Comparison of ENCODE assay signal across 32 cellular contexts in genomic region chr22:45932066-45932465, GRCh38. TPM values are rescaled to one million over a fixed set of nuclear protein-coding genes. Genes with fewer than 3 reads are reported as not detected.
DNase-seq lines count a peak whose midpoint lies in the region; ATAC-seq, FAIRE-seq and TF ChIP-seq lines count a peak whose summit lies in the region.
"Had no signal": no experiment of that assay in that cellular context is flagged by ENCODE, and none has a peak within 500 bp of the region (broad histone marks: within the 10 kb centered on the region; RNA-seq: fewer than 3 reads in every experiment).

No MANE protein-coding gene starts in this region.

- H3K27me3 ChIP-seq in BLaER1 treated with 17β-estradiol and CSF1 and Interleukin-3, amounts not matched to agents 10 nM and 100 nM = peaks cover 13 to 44% (median 40%) of the 10 kb centered on the region in 11 experiments
- H3K27me3 ChIP-seq in astrocyte (ENCODE audit: insufficient read depth, low read length) (no peaks in the 10 kb centered on the region), osteoblast (ENCODE audit: insufficient read depth, low read length) (peaks cover 2% of the 10 kb centered on the region)
- H3K27me3 ChIP-seq: testis, vagina had no signal

- H3K79me2 ChIP-seq in astrocyte (ENCODE audit: insufficient read depth, low read length) = peaks cover 58% of the 10 kb centered on the region
- no peaks in the 10 kb centered on the region for H3K79me2 ChIP-seq in osteoblast (ENCODE audit: insufficient read depth, low read length)

- no peak overlapping the region for H3K4me3 ChIP-seq in BLaER1 treated with 17β-estradiol and CSF1 and Interleukin-3, amounts not matched to agents 10 nM and 100 nM
- H3K4me3 ChIP-seq in astrocyte (ENCODE audit: insufficient read depth, low read depth, low read length) = no peak overlapping the region
- H3K4me3 ChIP-seq in osteoblast (ENCODE audit: insufficient read depth, low read length) = no peak overlapping the region
- H3K4me3 ChIP-seq: gastroesophageal sphincter, SK-N-MC, spleen, testis, vagina had no signal

- H2AFZ ChIP-seq in astrocyte (ENCODE audit: low read depth, low read length) (no peak overlapping the region), osteoblast (ENCODE audit: low read length) (no peak overlapping the region)

- H3K4me1 ChIP-seq in BLaER1 treated with 17β-estradiol and CSF1 and Interleukin-3, amounts not matched to agents 10 nM and 100 nM = peaks cover 11 to 52% (median 46%) of the 10 kb centered on the region in 10 experiments
- H3K4me1 ChIP-seq in astrocyte (ENCODE audit: insufficient read depth, low read length) = peaks cover 43% of the 10 kb centered on the region
- peaks cover 26% of the 10 kb centered on the region for H3K4me1 ChIP-seq in osteoblast (ENCODE audit: insufficient read depth, low read length)
- H3K4me1 ChIP-seq: spleen, testis had no signal

- H3K36me3 ChIP-seq in BLaER1 treated with 17β-estradiol and CSF1 and Interleukin-3, amounts not matched to agents 10 nM and 100 nM = no peaks in the 10 kb centered on the region
- no peaks in the 10 kb centered on the region for H3K36me3 ChIP-seq in astrocyte (ENCODE audit: insufficient read depth, low read length)
- H3K36me3 ChIP-seq in osteoblast (ENCODE audit: insufficient read depth, low read length) = no peaks in the 10 kb centered on the region
- H3K36me3 ChIP-seq: gastroesophageal sphincter, spleen, vagina, WERI-Rb-1 had no signal

- H3K9me3 ChIP-seq in BLaER1 treated with 17β-estradiol and CSF1 and Interleukin-3, amounts not matched to agents 10 nM and 100 nM (replicated peaks in 1 of 11) = no peaks in the 10 kb centered on the region
- no peaks in the 10 kb centered on the region for H3K9me3 ChIP-seq in astrocyte (ENCODE audit: insufficient read depth, low read depth, low read length)
- no peaks in the 10 kb centered on the region for H3K9me3 ChIP-seq in osteoblast (ENCODE audit: low read depth, low read length)
- H3K9me3 ChIP-seq: gastroesophageal sphincter, spleen, testis, vagina had no signal

- peaks cover 14% of the 10 kb centered on the region for H3K4me1 Mint-ChIP-seq in astrocyte (ENCODE audit: low read depth, unreplicated experiment)
- no peaks in the 10 kb centered on the region for H3K4me1 Mint-ChIP-seq in activated CD8-positive, alpha-beta T cell treated with anti-CD3 and anti-CD28 coated beads, Interleukin-2, amount 10 ng/mL, durations not matched to agents 7 days and 5 days (ENCODE audit: low read depth)
- H3K4me1 Mint-ChIP-seq: activated naive CD8-positive, alpha-beta T cell treated with anti-CD3 and anti-CD28 coated beads for 36 hours; CD14-positive monocyte; T-helper 17 cell had no signal

- CTCF ChIA-PET in activated CD8-positive, alpha-beta T cell treated with anti-CD3 and anti-CD28 coated beads, Interleukin-2, amount 10 ng/mL, durations not matched to agents 7 days and 5 days (lab: Charles Lee) = no interaction called here

- no peaks in the 10 kb centered on the region for H3K9me3 Mint-ChIP-seq in astrocyte (ENCODE audit: unreplicated experiment)
- H3K9me3 Mint-ChIP-seq in activated CD8-positive, alpha-beta T cell treated with anti-CD3 and anti-CD28 coated beads, Interleukin-2, amount 10 ng/mL, durations not matched to agents 7 days and 5 days (ENCODE audit: insufficient read depth) = no peaks in the 10 kb centered on the region
- H3K9me3 Mint-ChIP-seq: activated naive CD8-positive, alpha-beta T cell treated with anti-CD3 and anti-CD28 coated beads for 36 hours; activated T-helper 2 cell treated with anti-CD3 and anti-CD28 coated beads, Interferon-gamma antibody, Interleukin-2, Interleukin-4, amounts not matched to agents 10 μg/mL and 5 μg/mL and 100 μg/mL, durations not matched to agents 14 hours and 24 hours and 36 hours; brain had no signal

- FAIRE-seq in astrocyte (lab: Jason Lieb, UNC) = peak; percentile 52
- FAIRE-seq: keratinocyte had no signal

- H3K27ac ChIP-seq in BLaER1 treated with 17β-estradiol and CSF1 and Interleukin-3, amounts not matched to agents 10 nM and 100 nM = no peak overlapping the region
- H3K27ac ChIP-seq in astrocyte (ENCODE audit: low read depth, low read length) = no peak overlapping the region
- no peak overlapping the region for H3K27ac ChIP-seq in osteoblast (ENCODE audit: low read depth, low read length)
- H3K27ac ChIP-seq: gastroesophageal sphincter, SK-N-MC, spleen, testis, vagina, WERI-Rb-1 had no signal

- H3K36me3 Mint-ChIP-seq in astrocyte (ENCODE audit: low read depth, unreplicated experiment) = no peaks in the 10 kb centered on the region
- H3K36me3 Mint-ChIP-seq in activated CD8-positive, alpha-beta T cell treated with anti-CD3 and anti-CD28 coated beads, Interleukin-2, amount 10 ng/mL, durations not matched to agents 7 days and 5 days (ENCODE audit: low read depth) = no peaks in the 10 kb centered on the region
- H3K36me3 Mint-ChIP-seq: activated naive CD8-positive, alpha-beta T cell treated with anti-CD3 and anti-CD28 coated beads for 36 hours; brain; CD14-positive monocyte; naive thymus-derived CD8-positive, alpha-beta T cell had no signal

- H3K9ac ChIP-seq in BLaER1 treated with 17β-estradiol and CSF1 and Interleukin-3, amounts not matched to agents 10 nM and 100 nM = no peak overlapping the region
- H3K9ac ChIP-seq in astrocyte (ENCODE audit: low read length) = no peak overlapping the region

- peaks cover 15% of the 10 kb centered on the region for H3K27me3 Mint-ChIP-seq in astrocyte (ENCODE audit: low read depth, unreplicated experiment)
- H3K27me3 Mint-ChIP-seq in activated CD8-positive, alpha-beta T cell treated with anti-CD3 and anti-CD28 coated beads, Interleukin-2, amount 10 ng/mL, durations not matched to agents 7 days and 5 days (ENCODE audit: low read depth) = peaks cover 5% of the 10 kb centered on the region

- ATAC-seq in activated CD8-positive, alpha-beta T cell treated with anti-CD3 and anti-CD28 coated beads, Interleukin-2, amount 10 ng/mL, durations not matched to agents 7 days and 5 days = no peak
- ATAC-seq in GM19455 (IDR thresholded peaks at IDR 0.05; ENCODE audit: unreplicated experiment) (no peak), HG02759 (IDR thresholded peaks at IDR 0.05; ENCODE audit: unreplicated experiment) (no peak)
- ATAC-seq: esophagus mucosa; gastroesophageal sphincter; naive thymus-derived CD8-positive, alpha-beta T cell; T-helper 17 cell had no signal

- H3K27ac Mint-ChIP-seq in astrocyte (ENCODE audit: unreplicated experiment) = no peak overlapping the region
- no peak overlapping the region for H3K27ac Mint-ChIP-seq in activated CD8-positive, alpha-beta T cell treated with anti-CD3 and anti-CD28 coated beads, Interleukin-2, amount 10 ng/mL, durations not matched to agents 7 days and 5 days
- H3K27ac Mint-ChIP-seq: activated naive CD8-positive, alpha-beta T cell treated with anti-CD3 and anti-CD28 coated beads for 36 hours; activated T-helper 2 cell treated with anti-CD3 and anti-CD28 coated beads, Interferon-gamma antibody, Interleukin-2, Interleukin-4, amounts not matched to agents 10 μg/mL and 5 μg/mL and 100 μg/mL, durations not matched to agents 14 hours and 24 hours and 36 hours; T-helper 17 cell had no signal

- TF ChIP-seq CTCF in astrocyte (IDR thresholded peaks at IDR 0.05; ENCODE audit: insufficient read depth, low read depth, low read length) (no peak), osteoblast (IDR thresholded peaks at IDR 0.05; ENCODE audit: extremely low read depth, low read depth, low read length) (no peak)

- POLR2A ChIA-PET in activated CD8-positive, alpha-beta T cell treated with anti-CD3 and anti-CD28 coated beads, Interleukin-2, amount 10 ng/mL, durations not matched to agents 7 days and 5 days (lab: Charles Lee) = interaction anchor here (0.7 kb wide), 1 partner anchor 11 kb away, joined by 3 read pairs; no protein-coding TSS in a partner anchor

- DNase-seq in LHCN-M2 (ENCODE audit: low read depth) = peak; percentile 20
- peak; percentile 44 for DNase-seq in astrocyte (ENCODE audit: low read depth)
- DNase-seq in osteoblast (ENCODE audit: insufficient read length, low spot score, missing footprints) = peak; percentile 97
- DNase-seq in activated CD8-positive, alpha-beta T cell treated with anti-CD3 and anti-CD28 coated beads, Interleukin-2, amount 10 ng/mL, durations not matched to agents 7 days and 5 days = no peak
- no peak for DNase-seq in UCSD-AML1 (lab: John Stamatoyannopoulos, UW; ENCODE audit: unreplicated experiment)
- DNase-seq: activated CD4-positive, alpha-beta T cell treated with anti-CD3 and anti-CD28 coated beads, Interleukin-2, amount 50 U/mL, for 48 hours; activated CD8-positive, alpha-beta memory T cell treated with anti-CD3 and anti-CD28 coated beads, Interleukin-2, amount 50 U/mL, for 48 hours; activated naive CD8-positive, alpha-beta T cell treated with anti-CD3 and anti-CD28 coated beads for 36 hours; KBM-7; midbrain; MV-4-11; naive thymus-derived CD8-positive, alpha-beta T cell; NCI-H187; NCI-H526; retina; spleen; stimulated activated CD4-positive, alpha-beta T cell treated with anti-CD3 and anti-CD28 coated beads, Interleukin-4, amount 100 ng/mL, for 1 hour; stimulated activated naive CD4-positive, alpha-beta T cell; T-helper 17 cell; testis; WERI-Rb-1 had no signal

- peak overlapping the region; percentile 26 to 63 (median 40); a peak in 20 of 22 replicates for H3K4me2 ChIP-seq in BLaER1 treated with 17β-estradiol and CSF1 and Interleukin-3, amounts not matched to agents 10 nM and 100 nM
- H3K4me2 ChIP-seq in astrocyte (ENCODE audit: low read length) = peak overlapping the region; percentile 14
- H3K4me2 ChIP-seq in osteoblast (ENCODE audit: insufficient read depth, low read length) = no peak overlapping the region

- H3K4me3 Mint-ChIP-seq in astrocyte (ENCODE audit: unreplicated experiment) = no peak overlapping the region
- no peak overlapping the region for H3K4me3 Mint-ChIP-seq in activated CD8-positive, alpha-beta T cell treated with anti-CD3 and anti-CD28 coated beads, Interleukin-2, amount 10 ng/mL, durations not matched to agents 7 days and 5 days
- H3K4me3 Mint-ChIP-seq: activated naive CD8-positive, alpha-beta T cell treated with anti-CD3 and anti-CD28 coated beads for 36 hours; brain; naive thymus-derived CD8-positive, alpha-beta T cell; T-helper 17 cell had no signal

- peaks cover 0 to 59% (median 10%) of the 10 kb centered on the region in 11 experiments; a peak in 8 of 22 replicates for H4K20me1 ChIP-seq in BLaER1 treated with 17β-estradiol and CSF1 and Interleukin-3, amounts not matched to agents 10 nM and 100 nM
- H4K20me1 ChIP-seq in astrocyte (ENCODE audit: insufficient read depth, low read length) = peaks cover 60% of the 10 kb centered on the region
- H4K20me1 ChIP-seq in osteoblast (ENCODE audit: insufficient read depth, low read length) = peaks cover 11% of the 10 kb centered on the region

RNA-seq across cellular contexts. Expression of gene WNT7B, which starts 44.9 kb away (rescaled TPM):
- total RNA-seq in LHCN-M2 (2014; rRNA removed) (0.13 TPM in 1 of 2 replicates, not detected in the other), astrocyte (1.6 and 1.7 TPM in 2 replicates), osteoblast (0.59 TPM in 1 of 2 replicates, not detected in the other)
- polyA plus RNA-seq in LHCN-M2 (2012) = 0.02 TPM
- total RNA-seq in activated CD8-positive, alpha-beta T cell treated with anti-CD3 and anti-CD28 coated beads, Interleukin-2, amount 10 ng/mL, durations not matched to agents 7 days and 5 days = not detected
- total RNA-seq: activated naive CD8-positive, alpha-beta T cell treated with anti-CD3 and anti-CD28 coated beads for 36 hours; activated T-helper 2 cell treated with anti-CD3 and anti-CD28 coated beads, Interferon-gamma antibody, Interleukin-2, Interleukin-4, amounts not matched to agents 10 μg/mL and 5 μg/mL and 100 μg/mL, durations not matched to agents 14 hours and 24 hours and 36 hours; naive thymus-derived CD8-positive, alpha-beta T cell; spleen; T-helper 17 cell had no signal
- polyA plus RNA-seq: CD14-positive monocyte; naive thymus-derived CD8-positive, alpha-beta T cell; spleen had no signal

Comparison
In these comparisons a context has a peak if more than half of its experiments do, and no peak if none do; other contexts are left out.
1. DNase-seq: peak in LHCN-M2 (single experiment), astrocyte (single experiment) and osteoblast (single experiment); none in activated CD8-positive, alpha-beta T cell treated with anti-CD3 and anti-CD28 coated beads, Interleukin-2, amount 10 ng/mL, durations not matched to agents 7 days and 5 days (single experiment) and UCSD-AML1 (single experiment).